ENCODE assay signal across 25 cellular contexts in the genomic region with DNA sequence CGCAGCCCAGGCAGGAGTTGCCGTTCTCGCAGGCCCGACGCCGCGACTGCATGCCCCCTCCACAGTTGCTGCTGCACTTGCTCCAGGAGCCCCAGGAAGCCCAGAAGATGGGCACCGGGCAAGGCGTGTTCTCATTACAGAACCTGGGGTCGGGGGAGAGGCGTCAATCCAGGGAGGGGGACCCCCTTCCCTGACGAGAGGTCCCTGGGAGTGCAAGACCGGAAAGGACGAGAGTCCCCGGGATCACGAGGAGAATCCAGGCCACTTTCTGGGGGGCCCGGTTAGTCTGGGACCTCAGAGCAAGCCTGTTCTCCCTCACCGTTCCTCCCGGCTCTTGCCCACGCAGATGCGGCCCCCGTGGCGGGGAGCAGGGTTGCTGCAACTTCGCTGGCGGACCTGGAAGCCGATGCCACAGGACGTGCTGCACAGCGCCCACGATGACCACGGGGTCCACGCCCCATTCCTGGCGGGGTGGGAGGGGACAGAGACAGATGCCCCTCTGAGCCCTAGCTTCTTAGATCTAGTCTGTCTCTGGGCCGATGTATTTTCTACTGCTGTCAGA.
DNase-seq lines count a peak whose midpoint lies in the region; ATAC-seq and TF ChIP-seq lines count a peak whose summit lies in the region.
"Had no signal": no experiment of that assay in that cellular context is flagged by ENCODE, and none has a peak within 500 bp of the region (broad histone marks: within the 10 kb centered on the region; RNA-seq: fewer than 3 reads in every experiment).

No MANE protein-coding gene starts in this region.

- no peak overlapping the region for H3K4me3 Mint-ChIP-seq in activated CD8-positive, alpha-beta memory T cell treated with anti-CD3 and anti-CD28 coated beads, Interleukin-2, amount 10 ng/mL, durations not matched to agents 7 days and 5 days
- H3K4me3 Mint-ChIP-seq: CD4-positive, CD25-positive, alpha-beta regulatory T cell had no signal

- no peak overlapping the region for H3K27ac Mint-ChIP-seq in activated CD8-positive, alpha-beta memory T cell treated with anti-CD3 and anti-CD28 coated beads, Interleukin-2, amount 10 ng/mL, durations not matched to agents 7 days and 5 days
- H3K27ac Mint-ChIP-seq: CD4-positive, CD25-positive, alpha-beta regulatory T cell had no signal

- ATAC-seq in activated CD8-positive, alpha-beta memory T cell treated with anti-CD3 and anti-CD28 coated beads, Interleukin-2, amount 10 ng/mL, durations not matched to agents 7 days and 5 days = no peak
- ATAC-seq in Right ventricle myocardium superior (ENCODE audit: poor library complexity) (no peak), foreskin keratinocyte (no peak)

- H3K27me3 ChIP-seq in H7 (ENCODE audit: control insufficient read depth, insufficient read depth, low read length) (no peaks in the 10 kb centered on the region), spleen (replicated peaks in 1 of 7) (peaks cover 0 to 31% (median 17%) of the 10 kb centered on the region in 7 donors), foreskin keratinocyte (peaks cover 78% of the 10 kb centered on the region)

- H3K27me3 Mint-ChIP-seq in activated CD8-positive, alpha-beta memory T cell treated with anti-CD3 and anti-CD28 coated beads, Interleukin-2, amount 10 ng/mL, durations not matched to agents 7 days and 5 days = peaks cover 34% of the 10 kb centered on the region

- TF ChIP-seq POLR2A in spleen (IDR thresholded peaks at IDR 0.05) = no peak

- H3K9me3 Mint-ChIP-seq in activated CD8-positive, alpha-beta memory T cell treated with anti-CD3 and anti-CD28 coated beads, Interleukin-2, amount 10 ng/mL, durations not matched to agents 7 days and 5 days (ENCODE audit: low read depth) = no peaks in the 10 kb centered on the region

- intact Hi-C loops in spleen (cut with DNase I; ENCODE audit: low total_unique reads) (no loop called here), Right ventricle myocardium superior (cut with DNase I) (no loop called here)

- H3K4me1 Mint-ChIP-seq in activated CD8-positive, alpha-beta memory T cell treated with anti-CD3 and anti-CD28 coated beads, Interleukin-2, amount 10 ng/mL, durations not matched to agents 7 days and 5 days = peaks cover 3% of the 10 kb centered on the region

- H3K9me3 ChIP-seq in spleen = no peaks in the 10 kb centered on the region
- H3K9me3 ChIP-seq: Caco-2 had no signal

- peak; percentile 37 for DNase-seq in activated CD8-positive, alpha-beta memory T cell treated with anti-CD3 and anti-CD28 coated beads, Interleukin-2, amount 10 ng/mL, durations not matched to agents 7 days and 5 days
- DNase-seq in activated CD8-positive, alpha-beta memory T cell treated with anti-CD3 and anti-CD28 coated beads, Interleukin-2, amount 50 U/mL, for 4 hours = no peak
- DNase-seq in H7 = no peak
- peak; percentile 60 for DNase-seq in coronary artery (ENCODE audit: low spot score)
- peak; percentile 70 for DNase-seq in spleen
- DNase-seq in stimulated activated CD4-positive, alpha-beta T cell treated with anti-CD3 and anti-CD28 coated beads, Interleukin-12 subunit alpha, Interleukin-12 subunit beta, amount 100 ng/mL, for 4 hours = no peak
- no peak for DNase-seq in Right ventricle myocardium superior
- DNase-seq in foreskin keratinocyte = no peak
- DNase-seq: Caco-2; CD4-positive, CD25-positive, alpha-beta regulatory T cell; DMS 273 treated with DMSO at 0.1 percent for 48 hours; DMS79 treated with DMSO at 0.1 percent for 48 hours; GM23248; HCEC 1CT; Karpas-422; MV-4-11; NCI-H1694; NCI-H2081; NCI-H2171; NCI-H345; NCI-H524; NCI-H774; NK-92 treated with Interleukin-12 subunit alpha and Interleukin-12 subunit beta, amount 100 ng/mL, for 24 hours; SIG-M5 had no signal

- no peak for TF ChIP-seq CTCF in coronary artery (IDR thresholded peaks at IDR 0.05)
- no peak for TF ChIP-seq CTCF in spleen (IDR thresholded peaks at IDR 0.05 in 8 of 11, conservative IDR thresholded peaks at IDR 0.05 in 3 of 11)
- TF ChIP-seq CTCF in foreskin keratinocyte (conservative IDR thresholded peaks at IDR 0.05) = no peak

- CTCF ChIA-PET in activated CD8-positive, alpha-beta memory T cell treated with anti-CD3 and anti-CD28 coated beads, Interleukin-2, amount 10 ng/mL, durations not matched to agents 7 days and 5 days (lab: Charles Lee) = no interaction called here

- WGBS in spleen, 5 donors = 72 to 90% (median 79%) methylated on average over 26 to 33 of the region's 33 CpGs

- H3K4me1 ChIP-seq in spleen (peaks cover 0 to 9% (median 0%) of the 10 kb centered on the region in 6 donors), foreskin keratinocyte (no peaks in the 10 kb centered on the region)

- H3K4me3 ChIP-seq in H7 (ENCODE audit: insufficient read depth, low read depth, low read length) (peak overlapping the region; percentile 5; the same call in 1 of the 2 replicates), coronary artery (no peak overlapping the region), spleen (peak overlapping the region in 1 of 8 donors; percentile 53)
- H3K4me3 ChIP-seq: GM23248 had no signal

- H3K36me3 ChIP-seq in H7 (replicated peaks; ENCODE audit: control insufficient read depth, insufficient read depth, low read length) (no peaks in the 10 kb centered on the region), spleen (no peaks in the 10 kb centered on the region)

- H3K27ac ChIP-seq in coronary artery (no peak overlapping the region), spleen (no peak overlapping the region), foreskin keratinocyte (no peak overlapping the region)
- H3K27ac ChIP-seq: GM23248, RWPE1 had no signal

- no peaks in the 10 kb centered on the region for H3K36me3 Mint-ChIP-seq in activated CD8-positive, alpha-beta memory T cell treated with anti-CD3 and anti-CD28 coated beads, Interleukin-2, amount 10 ng/mL, durations not matched to agents 7 days and 5 days

Comparison
In these comparisons a context has a peak if more than half of its experiments do, and no peak if none do; other contexts are left out.
1. DNase-seq: peak in activated CD8-positive, alpha-beta memory T cell treated with anti-CD3 and anti-CD28 coated beads, Interleukin-2, amount 10 ng/mL, durations not matched to agents 7 days and 5 days (single experiment), coronary artery (single experiment) and spleen (single experiment); none in activated CD8-positive, alpha-beta memory T cell treated with anti-CD3 and anti-CD28 coated beads, Interleukin-2, amount 50 U/mL, for 4 hours (single experiment), H7 (single experiment), stimulated activated CD4-positive, alpha-beta T cell treated with anti-CD3 and anti-CD28 coated beads, Interleukin-12 subunit alpha, Interleukin-12 subunit beta, amount 100 ng/mL, for 4 hours (single experiment), Right ventricle myocardium superior (single experiment) and foreskin keratinocyte (0 of 2).